Comparison of ENCODE assay signal across 8 cellular contexts in the genomic region with DNA sequence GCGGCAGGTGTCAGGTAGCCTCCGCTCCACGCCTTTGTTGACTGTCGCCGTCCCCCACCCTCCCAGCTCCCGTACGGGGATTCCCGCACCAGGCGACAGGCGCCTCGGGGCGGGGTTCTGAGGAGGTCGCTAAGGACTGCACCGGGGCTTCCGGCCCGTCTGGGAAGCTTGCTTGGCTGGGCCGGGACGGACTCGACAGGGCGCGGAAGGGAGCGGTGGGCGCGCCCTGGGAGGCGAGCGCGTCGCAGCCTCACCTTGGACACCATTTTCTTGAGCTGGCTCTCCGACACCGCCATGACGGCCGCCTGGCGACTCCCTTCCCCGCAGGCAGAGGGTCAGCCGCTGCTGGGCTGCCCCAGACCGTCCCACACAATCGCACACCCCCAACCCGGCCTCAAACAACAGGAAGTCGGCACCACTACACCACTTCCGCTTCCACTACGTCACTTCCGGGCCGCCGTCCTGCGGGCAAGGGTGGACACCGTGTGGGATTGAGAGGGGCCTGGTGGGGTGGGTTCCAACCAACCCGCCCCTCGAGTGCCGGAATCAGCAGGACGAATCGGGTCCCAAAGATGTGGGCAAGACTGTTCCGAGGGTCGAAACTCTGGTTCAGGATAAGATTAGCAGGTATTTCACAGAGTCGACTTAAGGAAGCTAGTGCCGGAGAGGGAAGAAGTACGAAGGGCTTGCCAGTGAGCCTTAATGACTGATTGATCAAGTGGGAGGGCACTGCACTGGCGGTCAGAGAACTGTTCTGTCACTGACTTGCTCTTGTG. TPM values are rescaled to one million over a fixed set of nuclear protein-coding genes. Genes with fewer than 3 reads are reported as not detected.
DNase-seq lines count a peak whose midpoint lies in the region; ATAC-seq and TF ChIP-seq lines count a peak whose summit lies in the region.

A gene with protein sequence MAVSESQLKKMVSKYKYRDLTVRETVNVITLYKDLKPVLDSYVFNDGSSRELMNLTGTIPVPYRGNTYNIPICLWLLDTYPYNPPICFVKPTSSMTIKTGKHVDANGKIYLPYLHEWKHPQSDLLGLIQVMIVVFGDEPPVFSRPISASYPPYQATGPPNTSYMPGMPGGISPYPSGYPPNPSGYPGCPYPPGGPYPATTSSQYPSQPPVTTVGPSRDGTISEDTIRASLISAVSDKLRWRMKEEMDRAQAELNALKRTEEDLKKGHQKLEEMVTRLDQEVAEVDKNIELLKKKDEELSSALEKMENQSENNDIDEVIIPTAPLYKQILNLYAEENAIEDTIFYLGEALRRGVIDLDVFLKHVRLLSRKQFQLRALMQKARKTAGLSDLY (minus strand): TSS at position 422 of the 776 bp plus-strand sequence. CDS start 126 bp downstream, at position 296.

- no peaks in the 10 kb centered on the region for H3K27me3 Mint-ChIP-seq in CD14-positive monocyte (ENCODE audit: low read depth in 3 of 3)

- H3K4me3 Mint-ChIP-seq in CD14-positive monocyte = peak within 1 kb of the TSS; percentile 94 to 99

- peaks cover 0 to 4% (median 0%) of the 10 kb centered on the region in 7 donors for H3K9me3 Mint-ChIP-seq in CD14-positive monocyte

- peak; percentile 96 for DNase-seq in CD14-positive monocyte (ENCODE audit: low spot score)
- peak; percentile 94 for DNase-seq in NCI-H748 (lab: John Stamatoyannopoulos, UW; ENCODE audit: unreplicated experiment)
- DNase-seq in activated CD4-positive, alpha-beta T cell treated with anti-CD3 and anti-CD28 coated beads, Interleukin-2, amount 50 U/mL, for 1 hour = peak; percentile 90
- peak; percentile 95 for DNase-seq in dedifferentiated amniotic fluid mesenchymal stem cell (ENCODE audit: extremely low spot score)
- DNase-seq in left kidney (ENCODE audit: low read depth, low spot score) = peak; percentile 99
- peak; percentile 93 for DNase-seq in stimulated activated CD4-positive, alpha-beta T cell treated with anti-CD3 and anti-CD28 coated beads, Interleukin-1b, Interleukin-23, amount 100 ng/mL, for 48 hours

- peaks cover 24 to 45% of the 10 kb centered on the region in 2 donors for H3K36me3 Mint-ChIP-seq in CD14-positive monocyte

- peaks cover 18% of the 10 kb centered on the region for H3K4me1 Mint-ChIP-seq in CD14-positive monocyte

- H3K27ac Mint-ChIP-seq in CD14-positive monocyte = peak within 1 kb of the TSS; percentile 100

- peak; percentile 97 for ATAC-seq in GM19395 (IDR thresholded peaks at IDR 0.05; ENCODE audit: unreplicated experiment)
- peak; percentile 76 for ATAC-seq in HG03558 (IDR thresholded peaks at IDR 0.05; ENCODE audit: extremely low read depth, unreplicated experiment)

- intact Hi-C loops in CD14-positive monocyte (cut with micrococcal nuclease) = loop anchor here (5.0 to 10.0 kb wide), 4 partner anchors 106 to 204 kb away; partner anchors contain the start of genes SPTY2D1 (in 2 of the 2), GTF2H1 (in 1 of the 2), HPS5 (in 1 of the 2) and LDHA (in 1 of the 2)

- no peak for TF ChIP-seq CTCF in CD14-positive monocyte (IDR thresholded peaks at IDR 0.05)

RNA-seq across cellular contexts. Expression of the gene that starts here (rescaled TPM):
- polyA plus RNA-seq in CD14-positive monocyte = 100 to 1,000 TPM; 112 to 116 TPM

Comparison
In these comparisons a context has a peak if more than half of its experiments do, and no peak if none do; other contexts are left out.
1. Peak in every context shown above with its lines: DNase-seq and ATAC-seq.